9 cellular contexts compared by ENCODE assay signal in the genomic region with DNA sequence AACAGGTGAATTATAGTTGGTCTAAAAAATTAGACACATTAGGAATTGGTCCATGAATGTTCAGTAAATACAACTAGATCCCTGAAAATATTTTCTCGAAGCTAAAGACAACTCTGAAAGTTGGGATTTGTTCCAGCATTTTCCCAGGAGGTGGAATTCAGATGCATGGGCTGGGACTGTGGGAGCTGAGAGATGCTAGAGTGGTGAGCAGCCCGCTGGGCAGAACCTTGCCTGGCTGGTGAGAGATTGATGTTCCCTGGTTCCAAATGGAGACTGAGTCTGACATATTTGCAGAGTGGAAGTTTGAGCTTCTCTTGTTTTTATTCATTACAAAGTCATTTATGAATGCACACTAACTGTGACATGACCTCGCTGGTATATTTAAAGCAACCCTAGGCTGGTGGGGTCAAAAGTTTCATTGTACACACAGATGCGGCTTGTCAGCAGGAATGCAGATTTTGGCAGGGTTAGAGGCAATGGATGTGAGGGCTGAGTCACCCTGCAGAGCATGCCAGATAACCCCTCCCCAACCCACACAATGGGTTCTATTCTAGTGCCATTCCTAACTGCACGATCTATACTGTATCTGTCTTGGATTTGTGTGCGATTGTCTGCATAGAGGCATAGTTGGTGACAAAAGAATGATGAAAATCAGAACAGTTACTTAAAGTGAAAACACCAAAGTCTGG. TPM values are rescaled to one million over a fixed set of nuclear protein-coding genes. Genes with fewer than 3 reads are reported as not detected.
DNase-seq lines count a peak whose midpoint lies in the region; ATAC-seq and TF ChIP-seq lines count a peak whose summit lies in the region.
"Had no signal": no experiment of that assay in that cellular context is flagged by ENCODE, and none has a peak within 500 bp of the region (broad histone marks: within the 10 kb centered on the region; RNA-seq: fewer than 3 reads in every experiment).

No MANE protein-coding gene starts in this region.

- H3K4me1 ChIP-seq in left lung = no peaks in the 10 kb centered on the region

- H3K4me3 ChIP-seq in choroid plexus epithelial cell (ENCODE audit: low read depth, low read length) (no peak overlapping the region), left lung (no peak overlapping the region), H7 (ENCODE audit: insufficient read depth, low read depth, low read length) (no peak overlapping the region)
- H3K4me3 ChIP-seq: skin epidermis had no signal

- TF ChIP-seq CTCF in choroid plexus epithelial cell (conservative IDR thresholded peaks at IDR 0.05; ENCODE audit: low read depth, low read length) (no peak), left lung (IDR thresholded peaks at IDR 0.05) (no peak)

- no peaks in the 10 kb centered on the region for H3K36me3 ChIP-seq in left lung
- no peaks in the 10 kb centered on the region for H3K36me3 ChIP-seq in H7 (replicated peaks; ENCODE audit: control insufficient read depth, insufficient read depth, low read length)

- no peak overlapping the region for H3K27ac ChIP-seq in left lung
- H3K27ac ChIP-seq: skin epidermis had no signal

- H3K27me3 ChIP-seq in left lung = no peaks in the 10 kb centered on the region
- H3K27me3 ChIP-seq in H7 (ENCODE audit: control insufficient read depth, insufficient read depth, low read length) = no peaks in the 10 kb centered on the region

- peak; percentile 18 for ATAC-seq in left lung

- intact Hi-C loops in left lung (cut with DNase I) = no loop called here

- no peaks in the 10 kb centered on the region for H3K9me3 ChIP-seq in left lung

- peak; percentile 84 for DNase-seq in AG08395 (ENCODE audit: low spot score)
- peak; percentile 10 for DNase-seq in MV-4-11 (lab: John Stamatoyannopoulos, UW)
- DNase-seq in choroid plexus epithelial cell (ENCODE audit: low read depth) = peak; percentile 63
- DNase-seq in left lung = no peak
- DNase-seq in activated CD4-positive, CD25-positive, alpha-beta regulatory T cell treated with anti-CD3 and anti-CD28 coated beads, Interleukin-2, amount 50 U/mL, for 72 hours = no peak
- no peak for DNase-seq in H7
- no peak for DNase-seq in NCI-H1436 treated with DMSO at 0.1 percent for 48 hours (lab: John Stamatoyannopoulos, UW)
- no peak for DNase-seq in NCI-H187 treated with DMSO at 0.1 percent for 48 hours (lab: John Stamatoyannopoulos, UW)

RNA-seq across cellular contexts. Expression of gene TMEM178A, which starts 23.5 kb away (rescaled TPM):
- total RNA-seq in left lung = 1 to 10 TPM; 1.4 to 1.5 TPM
- 7.1 and 8.1 TPM in 2 replicates for total RNA-seq in H7 (2014; rRNA removed; shearing (Covaris generic))

Comparison
In these comparisons a context has a peak if more than half of its experiments do, and no peak if none do; other contexts are left out.
1. DNase-seq: peak in AG08395 (single experiment), MV-4-11 (single experiment) and choroid plexus epithelial cell (single experiment); none in left lung (0 of 2), activated CD4-positive, CD25-positive, alpha-beta regulatory T cell treated with anti-CD3 and anti-CD28 coated beads, Interleukin-2, amount 50 U/mL, for 72 hours (single experiment), H7 (single experiment), NCI-H1436 treated with DMSO at 0.1 percent for 48 hours (single experiment) and NCI-H187 treated with DMSO at 0.1 percent for 48 hours (single experiment).